In the genomic region with DNA sequence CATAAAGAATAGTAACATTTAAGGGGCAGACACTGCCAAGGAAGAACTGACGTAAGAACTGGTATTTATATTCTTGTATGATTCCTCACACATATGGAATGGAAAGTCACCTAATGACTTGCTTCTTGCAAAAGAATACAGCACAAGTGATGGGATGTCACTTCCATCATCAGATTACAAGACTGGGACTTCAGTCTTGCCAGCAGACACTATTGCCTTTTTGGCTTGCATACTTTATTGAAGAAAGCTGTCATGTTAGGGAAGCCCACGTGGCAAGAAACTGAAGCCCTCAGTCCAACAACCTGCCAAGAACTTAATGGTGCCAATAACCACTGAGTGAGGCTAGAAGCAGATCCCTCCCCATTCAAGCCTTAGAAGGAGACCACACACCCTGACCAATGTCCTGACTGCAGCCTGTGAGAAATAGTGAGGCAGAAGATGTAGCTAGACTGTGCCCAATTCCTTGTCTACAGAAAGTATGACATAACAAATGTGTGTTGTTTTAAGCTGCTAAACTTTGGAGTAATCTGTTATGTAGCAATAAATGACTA, we compare ENCODE assay signal across 1 cellular context.
A peak's percentile ranks its signal among the peaks of the same experiment; 100 is the strongest.
TF ChIP-seq lines count a peak whose summit lies in the region.

No MANE protein-coding gene starts in this region.

TF ChIP-seq in HEK293, 187 proteins besides CTCF, POLR2A, EP300 and RAD21 (continued from another document):
- TF ChIP-seq, protein P1, sequence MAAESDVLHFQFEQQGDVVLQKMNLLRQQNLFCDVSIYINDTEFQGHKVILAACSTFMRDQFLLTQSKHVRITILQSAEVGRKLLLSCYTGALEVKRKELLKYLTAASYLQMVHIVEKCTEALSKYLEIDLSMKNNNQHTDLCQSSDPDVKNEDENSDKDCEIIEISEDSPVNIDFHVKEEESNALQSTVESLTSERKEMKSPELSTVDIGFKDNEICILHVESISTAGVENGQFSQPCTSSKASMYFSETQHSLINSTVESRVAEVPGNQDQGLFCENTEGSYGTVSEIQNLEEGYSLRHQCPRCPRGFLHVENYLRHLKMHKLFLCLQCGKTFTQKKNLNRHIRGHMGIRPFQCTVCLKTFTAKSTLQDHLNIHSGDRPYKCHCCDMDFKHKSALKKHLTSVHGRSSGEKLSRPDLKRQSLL (tag by site-specific recombination; IDR thresholded peaks at IDR 0.05) = no peak
- TF ChIP-seq ZNF223 (tag by site-specific recombination; IDR thresholded peaks at IDR 0.05) (no peak), ZNF629 (tag by site-specific recombination; IDR thresholded peaks at IDR 0.05) (peak; percentile 53; the same call in 1 of the 2 replicates), ZNF707 (tag by site-specific recombination; IDR thresholded peaks at IDR 0.05) (no peak), OSR2 (tag by site-specific recombination; IDR thresholded peaks at IDR 0.05) (no peak), ZNF624 (tag by site-specific recombination; IDR thresholded peaks at IDR 0.05) (no peak), ZNF112 (tag by site-specific recombination; IDR thresholded peaks at IDR 0.05) (no peak), ZNF146 (tag by site-specific recombination; IDR thresholded peaks at IDR 0.05) (no peak), ZSCAN30 (tag by site-specific recombination; IDR thresholded peaks at IDR 0.05) (0 out of 2 replicates have a peak, but pooled peaks have one; percentile 12), ZBTB17 (tag by site-specific recombination; IDR thresholded peaks at IDR 0.05) (no peak), ZNF184 (tag by site-specific recombination; IDR thresholded peaks at IDR 0.05) (peak; percentile 15; the same call in 1 of the 2 replicates), ZNF248 (tag by site-specific recombination; IDR thresholded peaks at IDR 0.05) (no peak), ZBTB48 (tag by site-specific recombination; IDR thresholded peaks at IDR 0.05) (no peak), MZF1 (tag by site-specific recombination; IDR thresholded peaks at IDR 0.05; ENCODE audit: borderline replicate concordance) (peak; percentile 41; the same call in 1 of the 2 replicates), ZNF416 (tag by site-specific recombination; IDR thresholded peaks at IDR 0.05) (no peak), ZBTB1 (tag by site-specific recombination; IDR thresholded peaks at IDR 0.05) (no peak), ZFP69B (tag by site-specific recombination; IDR thresholded peaks at IDR 0.05) (no peak), ZFHX2 (tag by site-specific recombination; conservative IDR thresholded peaks at IDR 0.05) (no peak), SCRT1 (tag by site-specific recombination; IDR thresholded peaks at IDR 0.05; ENCODE audit: borderline replicate concordance) (no peak), ZNF366 (tag by site-specific recombination; conservative IDR thresholded peaks at IDR 0.05) (no peak), ZNF776 (tag by site-specific recombination; IDR thresholded peaks at IDR 0.05; ENCODE audit: borderline replicate concordance) (no peak), ZNF221 (tag by site-specific recombination; IDR thresholded peaks at IDR 0.05; ENCODE audit: borderline replicate concordance) (no peak)
- TF ChIP-seq, protein P2, sequence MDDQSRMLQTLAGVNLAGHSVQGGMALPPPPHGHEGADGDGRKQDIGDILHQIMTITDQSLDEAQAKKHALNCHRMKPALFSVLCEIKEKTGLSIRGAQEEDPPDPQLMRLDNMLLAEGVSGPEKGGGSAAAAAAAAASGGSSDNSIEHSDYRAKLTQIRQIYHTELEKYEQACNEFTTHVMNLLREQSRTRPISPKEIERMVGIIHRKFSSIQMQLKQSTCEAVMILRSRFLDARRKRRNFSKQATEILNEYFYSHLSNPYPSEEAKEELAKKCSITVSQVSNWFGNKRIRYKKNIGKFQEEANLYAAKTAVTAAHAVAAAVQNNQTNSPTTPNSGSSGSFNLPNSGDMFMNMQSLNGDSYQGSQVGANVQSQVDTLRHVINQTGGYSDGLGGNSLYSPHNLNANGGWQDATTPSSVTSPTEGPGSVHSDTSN (CRISPR knock-in tag; IDR thresholded peaks at IDR 0.05) = no peak
- TF ChIP-seq, protein P3, sequence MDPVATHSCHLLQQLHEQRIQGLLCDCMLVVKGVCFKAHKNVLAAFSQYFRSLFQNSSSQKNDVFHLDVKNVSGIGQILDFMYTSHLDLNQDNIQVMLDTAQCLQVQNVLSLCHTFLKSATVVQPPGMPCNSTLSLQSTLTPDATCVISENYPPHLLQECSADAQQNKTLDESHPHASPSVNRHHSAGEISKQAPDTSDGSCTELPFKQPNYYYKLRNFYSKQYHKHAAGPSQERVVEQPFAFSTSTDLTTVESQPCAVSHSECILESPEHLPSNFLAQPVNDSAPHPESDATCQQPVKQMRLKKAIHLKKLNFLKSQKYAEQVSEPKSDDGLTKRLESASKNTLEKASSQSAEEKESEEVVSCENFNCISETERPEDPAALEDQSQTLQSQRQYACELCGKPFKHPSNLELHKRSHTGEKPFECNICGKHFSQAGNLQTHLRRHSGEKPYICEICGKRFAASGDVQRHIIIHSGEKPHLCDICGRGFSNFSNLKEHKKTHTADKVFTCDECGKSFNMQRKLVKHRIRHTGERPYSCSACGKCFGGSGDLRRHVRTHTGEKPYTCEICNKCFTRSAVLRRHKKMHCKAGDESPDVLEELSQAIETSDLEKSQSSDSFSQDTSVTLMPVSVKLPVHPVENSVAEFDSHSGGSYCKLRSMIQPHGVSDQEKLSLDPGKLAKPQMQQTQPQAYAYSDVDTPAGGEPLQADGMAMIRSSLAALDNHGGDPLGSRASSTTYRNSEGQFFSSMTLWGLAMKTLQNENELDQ (tag by site-specific recombination; IDR thresholded peaks at IDR 0.05; ENCODE audit: low read depth) = no peak
